Comparison of ENCODE assay signal across 8 cellular contexts in genomic region chr1:21439721-21440629, GRCh38. TPM values are rescaled to one million over a fixed set of nuclear protein-coding genes. Genes with fewer than 3 reads are reported as not detected.
DNase-seq lines count a peak whose midpoint lies in the region; ATAC-seq and TF ChIP-seq lines count a peak whose summit lies in the region.

Gene NBPF3 (plus strand): TSS chr1:21440137. CDS start chr1:21445087, 4,950 bp downstream.

- peak within 1 kb of the TSS; percentile 92 for H3K4me3 ChIP-seq in ACC112 (ENCODE audit: low read depth, low read length)
- H3K4me3 ChIP-seq in lower lobe of right lung: peak within 1 kb of the TSS; percentile 72

- ATAC-seq in GM18907 (IDR thresholded peaks at IDR 0.05; ENCODE audit: unreplicated experiment) (peak; percentile 93), HG03378 (IDR thresholded peaks at IDR 0.05; ENCODE audit: unreplicated experiment) (peak; percentile 39), lower lobe of right lung (peak; percentile 97 to 99)

- H3K9me3 Mint-ChIP-seq in activated CD4-positive, alpha-beta memory T cell treated with anti-CD3 and anti-CD28 coated beads, Interleukin-2, amount 10 ng/mL, durations not matched to agents 7 days and 5 days: no peaks in the 10 kb centered on the region

- peak within 1 kb of the TSS; percentile 71 for H3K27ac Mint-ChIP-seq in activated CD4-positive, alpha-beta memory T cell treated with anti-CD3 and anti-CD28 coated beads, Interleukin-2, amount 10 ng/mL, durations not matched to agents 7 days and 5 days

- TF ChIP-seq CTCF in lower lobe of right lung (IDR thresholded peaks at IDR 0.05): no peak

- H3K36me3 ChIP-seq in ACC112 (ENCODE audit: insufficient read depth, low read length): no peaks in the 10 kb centered on the region
- no peaks in the 10 kb centered on the region for H3K36me3 ChIP-seq in lower lobe of right lung

- POLR2A ChIA-PET in activated CD4-positive, alpha-beta memory T cell treated with anti-CD3 and anti-CD28 coated beads, Interleukin-2, amount 10 ng/mL, durations not matched to agents 7 days and 5 days (lab: Charles Lee): interaction anchor here (0.7 kb wide), 1 partner anchor 147 kb away, joined by 3 read pairs; no protein-coding TSS in a partner anchor

- H3K27me3 ChIP-seq in ACC112 (ENCODE audit: insufficient read depth, low read length) (no peaks in the 10 kb centered on the region), lower lobe of right lung (ENCODE audit: low read depth) (peaks cover 13% of the 10 kb centered on the region)

- H3K4me1 ChIP-seq in ACC112 (ENCODE audit: control insufficient read depth, insufficient read depth, low read length, unreplicated experiment) (peaks cover 3% of the 10 kb centered on the region), lower lobe of right lung (peaks cover 9% of the 10 kb centered on the region)

- H3K27me3 Mint-ChIP-seq in activated CD4-positive, alpha-beta memory T cell treated with anti-CD3 and anti-CD28 coated beads, Interleukin-2, amount 10 ng/mL, durations not matched to agents 7 days and 5 days: peaks cover 30% of the 10 kb centered on the region

- intact Hi-C loops in lower lobe of right lung (cut with DNase I): no loop called here

- H3K36me3 Mint-ChIP-seq in activated CD4-positive, alpha-beta memory T cell treated with anti-CD3 and anti-CD28 coated beads, Interleukin-2, amount 10 ng/mL, durations not matched to agents 7 days and 5 days (ENCODE audit: low read depth): no peaks in the 10 kb centered on the region

- peaks cover 8% of the 10 kb centered on the region for H3K79me2 ChIP-seq in ACC112 (ENCODE audit: control insufficient read depth, insufficient read depth, low read length, unreplicated experiment)

- H3K4me1 Mint-ChIP-seq in activated CD4-positive, alpha-beta memory T cell treated with anti-CD3 and anti-CD28 coated beads, Interleukin-2, amount 10 ng/mL, durations not matched to agents 7 days and 5 days: peaks cover 19% of the 10 kb centered on the region

- CTCF ChIA-PET in activated CD4-positive, alpha-beta memory T cell treated with anti-CD3 and anti-CD28 coated beads, Interleukin-2, amount 10 ng/mL, durations not matched to agents 7 days and 5 days (lab: Charles Lee): no interaction called here

- H3K27ac ChIP-seq in ACC112 (ENCODE audit: low read depth, low read length) (no peak within 1 kb of the TSS), lower lobe of right lung (peak within 1 kb of the TSS; percentile 53)

- DNase-seq in NCI-H526 (lab: John Stamatoyannopoulos, UW): peak; percentile 84 to 94
- peak; percentile 85 for DNase-seq in activated CD4-positive, alpha-beta memory T cell treated with anti-CD3 and anti-CD28 coated beads, Interleukin-2, amount 10 ng/mL, durations not matched to agents 7 days and 5 days
- peak; percentile 97 for DNase-seq in ecto neural progenitor cell (ENCODE audit: low spot score)
- peak; percentile 93 for DNase-seq in lower lobe of right lung
- DNase-seq in stimulated activated CD4-positive, alpha-beta T cell treated with anti-CD3 and anti-CD28 coated beads, Interleukin-4, amount 100 ng/mL, for 48 hours (ENCODE audit: low read depth in 2 of 2): peak; percentile 81 to 85

- peak within 1 kb of the TSS; percentile 97 for H2AFZ ChIP-seq in ACC112 (ENCODE audit: low read length, unreplicated experiment)

- H3K9me3 ChIP-seq in lower lobe of right lung: no peaks in the 10 kb centered on the region

- H3K4me3 Mint-ChIP-seq in activated CD4-positive, alpha-beta memory T cell treated with anti-CD3 and anti-CD28 coated beads, Interleukin-2, amount 10 ng/mL, durations not matched to agents 7 days and 5 days: peak within 1 kb of the TSS; percentile 89

RNA-seq across cellular contexts. Expression of gene NBPF3, which starts in this region (rescaled TPM):
- total RNA-seq in activated CD4-positive, alpha-beta memory T cell treated with anti-CD3 and anti-CD28 coated beads, Interleukin-2, amount 10 ng/mL, durations not matched to agents 7 days and 5 days: 1 to 10 TPM; 5.0 to 6.1 TPM
- 9.5 TPM for total RNA-seq in lower lobe of right lung

Comparison
In these comparisons a context has a peak if more than half of its experiments do, and no peak if none do; other contexts are left out.
1. ATAC-seq: peak in every context shown above with its lines; median percentile 98 in lower lobe of right lung; 93 in GM18907; 39 in HG03378.